Comparison of ENCODE assay signal across 8 cellular contexts in the genomic region with DNA sequence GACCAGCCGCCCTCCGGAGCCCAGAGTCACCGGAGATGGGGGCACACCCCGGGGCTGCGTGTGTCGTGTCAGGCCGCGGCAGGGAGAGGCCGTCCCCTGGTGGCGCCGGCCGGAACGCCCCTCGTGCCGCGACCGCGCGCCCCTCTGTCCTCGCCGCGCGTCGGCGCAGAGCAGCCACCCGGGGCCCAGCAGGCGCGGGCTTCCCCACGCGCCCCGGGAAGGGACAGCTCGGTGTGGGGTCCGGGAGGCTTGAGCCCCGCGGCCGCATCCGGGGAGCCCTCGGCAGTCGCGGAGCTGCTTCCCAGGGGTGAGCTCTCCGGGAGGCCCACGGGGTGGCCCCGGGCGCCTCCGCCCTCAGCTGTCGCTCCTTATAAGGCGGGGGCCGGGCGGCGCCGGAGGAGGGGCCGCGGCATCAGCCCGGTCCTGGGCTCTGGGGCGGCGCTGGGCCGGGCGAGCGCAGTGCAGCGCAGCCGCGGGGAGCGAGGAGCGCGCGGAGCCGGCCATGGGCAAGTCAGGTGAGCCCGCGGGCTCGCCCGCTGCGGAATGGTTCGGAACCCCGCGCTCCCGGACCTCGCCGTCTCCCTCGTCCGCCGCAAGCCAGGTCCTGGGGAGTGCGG. TPM values are rescaled to one million over a fixed set of nuclear protein-coding genes. Genes with fewer than 3 reads are reported as not detected.
DNase-seq lines count a peak whose midpoint lies in the region; ATAC-seq and TF ChIP-seq lines count a peak whose summit lies in the region.

A gene with protein sequence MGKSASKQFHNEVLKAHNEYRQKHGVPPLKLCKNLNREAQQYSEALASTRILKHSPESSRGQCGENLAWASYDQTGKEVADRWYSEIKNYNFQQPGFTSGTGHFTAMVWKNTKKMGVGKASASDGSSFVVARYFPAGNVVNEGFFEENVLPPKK (plus strand): TSS at position 457 of the 617 bp plus-strand sequence. CDS start 46 bp downstream, at position 503.

- H3K27ac ChIP-seq in right lobe of liver, result peak within 1 kb of the TSS; percentile 26 to 41 (median 35)

- H3K4me1 ChIP-seq in right lobe of liver, result peaks cover 0 to 9% (median 0%) of the 10 kb centered on the region in 4 donors

- peak; percentile 67 for TF ChIP-seq POLR2A in right lobe of liver (IDR thresholded peaks at IDR 0.05)

- DNase-seq in NCI-H510A (lab: John Stamatoyannopoulos, UW) (peak; percentile 16), NCI-H510A treated with DMSO at 0.1 percent for 48 hours (lab: John Stamatoyannopoulos, UW) (no peak), NCI-H1930 (lab: John Stamatoyannopoulos, UW) (peak; percentile 35 to 69), dermis microvascular lymphatic vessel endothelial cell (ENCODE audit: low read depth in 2 of 2) (peak in 1 of 2 donors; percentile 78), right lobe of liver (peak; percentile 71 to 83 (median 81))
- DNase-seq in activated CD4-positive, alpha-beta T cell treated with anti-CD3 and anti-CD28 coated beads, Interleukin-2, amount 50 U/mL, for 1 hour, result peak; percentile 73
- peak; percentile 80 for DNase-seq in stimulated activated CD4-positive, alpha-beta T cell treated with anti-CD3 and anti-CD28 coated beads, Interleukin-4, amount 100 ng/mL, for 1 hour

- peak within 1 kb of the TSS; percentile 55 to 68 (median 57) for H3K4me3 ChIP-seq in right lobe of liver

- intact Hi-C loops in right lobe of liver (cut with DNase I), result no loop called here

- peak in 2 of 4 donors; percentile 12 to 18 for TF ChIP-seq CTCF in right lobe of liver (IDR thresholded peaks at IDR 0.05)

- no peaks in the 10 kb centered on the region for H3K9me3 ChIP-seq in right lobe of liver

- H3K27me3 ChIP-seq in right lobe of liver, result peaks cover 0 to 10% of the 10 kb centered on the region in 2 donors

- WGBS in right lobe of liver (ENCODE audit: insufficient coverage, low coverage, low lambda C conversion rate, missing lambda C conversion rate), result 0% methylated on average over 4 of the region's 82 CpGs

- H3K36me3 ChIP-seq in right lobe of liver, result no peaks in the 10 kb centered on the region

- ATAC-seq in HG02759 (IDR thresholded peaks at IDR 0.05; ENCODE audit: unreplicated experiment) (peak; percentile 97), right lobe of liver (peak; percentile 90 to 95 (median 93))

RNA-seq across cellular contexts. Expression of the gene that starts here (rescaled TPM):
- 57.9 and 108 TPM in 2 replicates for total RNA-seq in dermis microvascular lymphatic vessel endothelial cell
- 1 to 10 TPM; 1.2 to 3.9 (median 2.5) TPM for total RNA-seq in right lobe of liver

Comparison
In these comparisons a context has a peak if more than half of its experiments do, and no peak if none do; other contexts are left out.
1. RNA of the gene that starts here (total RNA-seq): 57.9 to 108 TPM in dermis microvascular lymphatic vessel endothelial cell; 1.2 to 3.9 TPM in right lobe of liver; every median in the first group is over 10 times any median in the second.